Comparison of ENCODE assay signal across 8 cellular contexts in the genomic region with DNA sequence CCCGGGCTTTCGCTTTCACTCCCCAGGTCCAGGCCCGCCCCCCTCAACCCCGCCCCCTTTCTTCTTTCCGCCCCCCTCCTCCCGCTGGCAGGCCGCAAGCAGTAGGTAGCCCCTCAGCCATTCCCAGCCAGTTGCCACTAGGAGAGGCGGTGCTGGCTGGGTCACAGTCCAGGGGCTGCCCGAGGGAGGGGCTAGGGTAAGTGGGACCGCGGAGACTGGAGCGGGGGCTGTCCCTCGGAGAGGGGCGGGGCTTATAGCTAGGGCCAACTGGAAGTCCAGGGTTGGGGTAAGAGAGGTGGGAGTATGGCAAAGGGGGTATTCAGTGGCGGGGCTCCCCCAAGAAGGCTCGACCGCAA.
DNase-seq lines count a peak whose midpoint lies in the region; ATAC-seq and TF ChIP-seq lines count a peak whose summit lies in the region.

No MANE protein-coding gene starts in this region.

- no peak for TF ChIP-seq CTCF in AG09309 (IDR thresholded peaks at IDR 0.05; ENCODE audit: control insufficient read depth, insufficient read depth, low read depth, low read length, missing control alignments)

- peak; percentile 84 for DNase-seq in AG09309 (ENCODE audit: low read depth)
- peak; percentile 97 for DNase-seq in NCI-H226
- DNase-seq in activated CD4-positive, CD25-positive, alpha-beta regulatory T cell treated with anti-CD3 and anti-CD28 coated beads, Interleukin-2, amount 50 U/mL, for 16 hours (ENCODE audit: low read depth, low spot score) = peak; percentile 68
- DNase-seq in central memory CD4-positive, alpha-beta T cell = peak; percentile 80
- peak; percentile 100 for DNase-seq in islet precursor cell
- DNase-seq in stimulated activated CD4-positive, alpha-beta T cell treated with anti-CD3 and anti-CD28 coated beads, Interleukin-12 subunit alpha, Interleukin-12 subunit beta, amount 100 ng/mL, for 4 hours = peak; percentile 77

- H3K4me3 ChIP-seq in AG09309 (ENCODE audit: control insufficient read depth, low read depth, low read length) = peak overlapping the region; percentile 93

- ATAC-seq in GM19025 (IDR thresholded peaks at IDR 0.05; ENCODE audit: low read depth, unreplicated experiment) = peak; percentile 49
- peak; percentile 57 for ATAC-seq in HG03280 (IDR thresholded peaks at IDR 0.05; ENCODE audit: unreplicated experiment)

Comparison
In these comparisons a context has a peak if more than half of its experiments do, and no peak if none do; other contexts are left out.
1. Peak in every context shown above with its lines: DNase-seq, ATAC-seq and H3K4me3 ChIP-seq.